ENCODE assay signal across 16 cellular contexts in genomic region chr3:114714237-114714636, GRCh38.
DNase-seq lines count a peak whose midpoint lies in the region; ATAC-seq and TF ChIP-seq lines count a peak whose summit lies in the region.
"Had no signal": no experiment of that assay in that cellular context is flagged by ENCODE, and none has a peak within 500 bp of the region (broad histone marks: within the 10 kb centered on the region; RNA-seq: fewer than 3 reads in every experiment).

No MANE protein-coding gene starts in this region.

- no peak overlapping the region for H3K27ac ChIP-seq in upper lobe of left lung
- H3K27ac ChIP-seq: neutrophil, WERI-Rb-1 had no signal

- H3K27me3 Mint-ChIP-seq in MCF 10A (ENCODE audit: insufficient read depth, unreplicated experiment) (no peaks in the 10 kb centered on the region), nephron (ENCODE audit: low read depth) (no peaks in the 10 kb centered on the region)
- H3K27me3 Mint-ChIP-seq: activated naive CD8-positive, alpha-beta T cell treated with anti-CD3 and anti-CD28 coated beads for 36 hours; CD4-positive, alpha-beta T cell had no signal

- BruUV-seq in MCF 10A (replicated peaks; lab: Mats Ljungman, UMichigan), result no TSS peak

- POLR2A ChIA-PET in MCF 10A (lab: Yijun Ruan, JAX), result no interaction called here

- ATAC-seq in upper lobe of left lung (ENCODE audit: low FRiP score in 2 of 2), result no peak
- ATAC-seq: activated CD8-positive, alpha-beta T cell treated with anti-CD3 and anti-CD28 coated beads, Interleukin-2, amount 10 ng/mL, durations not matched to agents 7 days and 5 days had no signal

- H3K4me1 ChIP-seq in upper lobe of left lung, result peaks cover 0 to 7% (median 2%) of the 10 kb centered on the region in 4 donors

- H3K9me3 ChIP-seq in upper lobe of left lung, result no peaks in the 10 kb centered on the region
- H3K9me3 ChIP-seq: neutrophil, stomach had no signal

- H3K4me3 ChIP-seq in upper lobe of left lung, result no peak overlapping the region
- H3K4me3 ChIP-seq: stomach had no signal

- H3K36me3 ChIP-seq in upper lobe of left lung, result no peaks in the 10 kb centered on the region
- H3K36me3 ChIP-seq: neutrophil, stomach, WERI-Rb-1 had no signal

- intact Hi-C loops in MCF 10A (cut with micrococcal nuclease), result no loop called here

- 75 to 77% methylated on average over 2 of the region's 2 CpGs for WGBS in upper lobe of left lung, 2 donors

- in situ Hi-C loops in ACHN (cut with HindIII; ENCODE audit: low pct_ligation_motif_present, low pct_unique_long_range_greater_than_20kb, low sequenced_read_pairs), result no loop called here

- peak; percentile 12 for DNase-seq in NCI-H1092 treated with DMSO at 0.1 percent for 48 hours (lab: John Stamatoyannopoulos, UW)
- DNase-seq in NCI-H1092 (lab: John Stamatoyannopoulos, UW), result no peak
- peak; percentile 46 for DNase-seq in NCI-H146 (lab: John Stamatoyannopoulos, UW)
- peak; percentile 14 for DNase-seq in MCF 10A (ENCODE audit: unreplicated experiment)
- DNase-seq in stimulated activated CD4-positive, alpha-beta T cell treated with anti-CD3 and anti-CD28 coated beads, Interleukin-12 subunit alpha, Interleukin-12 subunit beta, amount 100 ng/mL, for 4 hours, result no peak
- DNase-seq in ACHN, result no peak
- no peak for DNase-seq in upper lobe of left lung
- DNase-seq: activated CD8-positive, alpha-beta T cell treated with anti-CD3 and anti-CD28 coated beads, Interleukin-2, amount 10 ng/mL, durations not matched to agents 7 days and 5 days; activated naive CD8-positive, alpha-beta T cell treated with anti-CD3 and anti-CD28 coated beads for 36 hours; CD4-positive, alpha-beta T cell; midbrain; retina; stomach; WERI-Rb-1 had no signal

- CTCF ChIA-PET in MCF 10A (lab: Yijun Ruan, JAX), result interaction anchor here (1.0 kb wide), 1 partner anchor 15 kb away, joined by 4 read pairs; no protein-coding TSS in a partner anchor

- no peak for TF ChIP-seq EP300 in upper lobe of left lung (IDR thresholded peaks at IDR 0.05)

- peaks cover 9% of the 10 kb centered on the region for H3K36me3 Mint-ChIP-seq in MCF 10A (ENCODE audit: insufficient read depth, unreplicated experiment)
- H3K36me3 Mint-ChIP-seq in nephron (ENCODE audit: low read depth), result no peaks in the 10 kb centered on the region

- H3K9me3 Mint-ChIP-seq in MCF 10A (ENCODE audit: unreplicated experiment) (no peaks in the 10 kb centered on the region), nephron (no peaks in the 10 kb centered on the region)
- H3K9me3 Mint-ChIP-seq: activated naive CD8-positive, alpha-beta T cell treated with anti-CD3 and anti-CD28 coated beads for 36 hours; CD4-positive, alpha-beta T cell had no signal

- H3K4me1 Mint-ChIP-seq in MCF 10A (ENCODE audit: insufficient read depth, unreplicated experiment) (peaks cover 9% of the 10 kb centered on the region), nephron (peaks cover 17% of the 10 kb centered on the region)

- H3K27ac Mint-ChIP-seq in MCF 10A (ENCODE audit: low read depth, unreplicated experiment) (no peak overlapping the region), nephron (peak overlapping the region; percentile 6 to 97 (median 59))
- H3K27ac Mint-ChIP-seq: activated CD8-positive, alpha-beta T cell treated with anti-CD3 and anti-CD28 coated beads, Interleukin-2, amount 10 ng/mL, durations not matched to agents 7 days and 5 days; activated naive CD8-positive, alpha-beta T cell treated with anti-CD3 and anti-CD28 coated beads for 36 hours; CD4-positive, alpha-beta T cell had no signal

- TF ChIP-seq CTCF in MCF 10A (IDR thresholded peaks at IDR 0.05; ENCODE audit: unreplicated experiment) (no peak), nephron (IDR thresholded peaks at IDR 0.05; ENCODE audit: unreplicated experiment in 3 of 3) (no peak), upper lobe of left lung (IDR thresholded peaks at IDR 0.05) (no peak)

- no peak for TF ChIP-seq POLR2A in upper lobe of left lung (IDR thresholded peaks at IDR 0.05)

- H3K4me3 Mint-ChIP-seq in MCF 10A (ENCODE audit: unreplicated experiment) (no peak overlapping the region), nephron (no peak overlapping the region)
- H3K4me3 Mint-ChIP-seq: activated CD8-positive, alpha-beta T cell treated with anti-CD3 and anti-CD28 coated beads, Interleukin-2, amount 10 ng/mL, durations not matched to agents 7 days and 5 days; activated naive CD8-positive, alpha-beta T cell treated with anti-CD3 and anti-CD28 coated beads for 36 hours; CD4-positive, alpha-beta T cell had no signal

- no peaks in the 10 kb centered on the region for H3K27me3 ChIP-seq in upper lobe of left lung
- H3K27me3 ChIP-seq: neutrophil, stomach had no signal

Comparison
In these comparisons a context has a peak if more than half of its experiments do, and no peak if none do; other contexts are left out.
1. DNase-seq: peak in NCI-H1092 treated with DMSO at 0.1 percent for 48 hours (single experiment), NCI-H146 (single experiment) and MCF 10A (single experiment); none in NCI-H1092 (single experiment), stimulated activated CD4-positive, alpha-beta T cell treated with anti-CD3 and anti-CD28 coated beads, Interleukin-12 subunit alpha, Interleukin-12 subunit beta, amount 100 ng/mL, for 4 hours (single experiment), ACHN (single experiment) and upper lobe of left lung (0 of 2).